Comparison of ENCODE assay signal across 29 cellular contexts in genomic region chr15:74184582-74185091, GRCh38. TPM values are rescaled to one million over a fixed set of nuclear protein-coding genes. Genes with fewer than 3 reads are reported as not detected.
A peak's percentile ranks its signal among the peaks of the same experiment; 100 is the strongest.
DNase-seq lines count a peak whose midpoint lies in the region; ATAC-seq, FAIRE-seq and TF ChIP-seq lines count a peak whose summit lies in the region.
"Had no signal": no experiment of that assay in that cellular context is flagged by ENCODE, and none has a peak within 500 bp of the region (broad histone marks: within the 10 kb centered on the region; RNA-seq: fewer than 3 reads in every experiment).

No MANE protein-coding gene starts in this region.

- H3K4me1 ChIP-seq in HEK293 (ENCODE audit: control insufficient read depth, insufficient read depth, low read length) (no peaks in the 10 kb centered on the region), GM12878 (ENCODE audit: control insufficient read depth, insufficient read depth, low read length) (peaks cover 18% of the 10 kb centered on the region), osteoblast (ENCODE audit: insufficient read depth, low read length) (peaks cover 22% of the 10 kb centered on the region), GM23338 (ENCODE audit: insufficient read depth) (no peaks in the 10 kb centered on the region)
- H3K4me1 ChIP-seq: Caco-2, right lobe of liver had no signal

- H3K4me1 Mint-ChIP-seq in activated naive CD8-positive, alpha-beta T cell treated with anti-CD3 and anti-CD28 coated beads, Interleukin-2, amount 50 U/mL, for 24 hours, result peaks cover 2% of the 10 kb centered on the region
- H3K4me1 Mint-ChIP-seq in activated naive CD8-positive, alpha-beta T cell treated with anti-CD3 and anti-CD28 coated beads for 36 hours, result no peaks in the 10 kb centered on the region
- H3K4me1 Mint-ChIP-seq in GM23338, result no peaks in the 10 kb centered on the region; the same call in 2 of the 3 replicates
- H3K4me1 Mint-ChIP-seq: activated CD4-positive, alpha-beta T cell treated with anti-CD3 and anti-CD28 coated beads, Interleukin-2, amount 10 ng/mL, durations not matched to agents 24 days and 14 days had no signal

- no peak overlapping the region for H3K9ac ChIP-seq in GM12878 (ENCODE audit: control insufficient read depth, insufficient read depth, low read length)
- H3K9ac ChIP-seq: BLaER1 treated with 17β-estradiol and CSF1 and Interleukin-3, amounts not matched to agents 10 nM and 100 nM had no signal

- BruUV-seq in GM12878 (replicated peaks; lab: Mats Ljungman, UMichigan), result no TSS peak

- TF ChIP-seq POLR2A in GM12878 (IDR thresholded peaks at IDR 0.05; ENCODE audit: low read depth, low read length), result no peak

- no peaks in the 10 kb centered on the region for H3K79me2 ChIP-seq in GM12878 (ENCODE audit: control insufficient read depth, insufficient read depth, low read length)
- no peaks in the 10 kb centered on the region for H3K79me2 ChIP-seq in osteoblast (ENCODE audit: insufficient read depth, low read length)
- H3K79me2 ChIP-seq in GM23338 (replicated peaks; ENCODE audit: insufficient read depth), result no peaks in the 10 kb centered on the region

- CTCF ChIA-PET in HEK293 (lab: Yijun Ruan, JAX) (interaction anchor here (1.1 kb wide), 1 partner anchor 123 kb away, joined by 3 read pairs; no protein-coding TSS in a partner anchor), GM12878 (lab: Yijun Ruan, JAX) (no interaction called here)

- in situ Hi-C loops in GM12878 (cut with MboI), result no loop called here

- no peaks in the 10 kb centered on the region for H4K20me1 ChIP-seq in GM12878 (ENCODE audit: control insufficient read depth, insufficient read depth)
- H4K20me1 ChIP-seq in osteoblast (ENCODE audit: insufficient read depth, low read length), result no peaks in the 10 kb centered on the region
- no peaks in the 10 kb centered on the region for H4K20me1 ChIP-seq in GM23338 (replicated peaks; ENCODE audit: insufficient read depth)

- SMC1A ChIA-PET in GM12878 (lab: Charles Lee; ENCODE audit: uncharacterized antibody, unreplicated experiment), result no interaction called here

- H3K27ac ChIP-seq in HEK293 (ENCODE audit: extremely low read depth, low read depth, low read length), result no peak overlapping the region
- no peak overlapping the region for H3K27ac ChIP-seq in GM12878 (ENCODE audit: control insufficient read depth, insufficient read depth)
- H3K27ac ChIP-seq in osteoblast (ENCODE audit: low read depth, low read length), result no peak overlapping the region
- no peak overlapping the region for H3K27ac ChIP-seq in GM23338 (ENCODE audit: low read depth)
- H3K27ac ChIP-seq: adrenal gland; BLaER1 treated with 17β-estradiol and CSF1 and Interleukin-3, amounts not matched to agents 10 nM and 100 nM; brain microvascular endothelial cell; right lobe of liver; RWPE1; thoracic aorta had no signal

- no peak for TF ChIP-seq RAD21 in GM12878 (IDR thresholded peaks at IDR 0.05; ENCODE audit: insufficient read depth, low read depth, low read length)

- intact Hi-C loops in GM12878 (cut with micrococcal nuclease; ENCODE audit: unreplicated experiment), result no loop called here

- no peak for FAIRE-seq in GM12878 (lab: Jason Lieb, UNC)
- FAIRE-seq: urothelium cell line had no signal

- H3F3A ChIP-seq in GM23338 (replicated peaks; ENCODE audit: low read depth), result no peaks in the 10 kb centered on the region

- POLR2A ChIA-PET in HEK293 (lab: Yijun Ruan, JAX) (interaction anchor here (0.6 to 1.3 kb wide), 3 partner anchors 9 to 57 kb away, joined by 4 to 5 read pairs (median 4); partner anchors contain the start of gene STRA6), GM12878 (lab: Charles Lee) (no interaction called here)

- H3K4me3 Mint-ChIP-seq in activated naive CD8-positive, alpha-beta T cell treated with anti-CD3 and anti-CD28 coated beads, Interleukin-2, amount 50 U/mL, for 24 hours, result no peak overlapping the region
- no peak overlapping the region for H3K4me3 Mint-ChIP-seq in activated naive CD8-positive, alpha-beta T cell treated with anti-CD3 and anti-CD28 coated beads for 36 hours
- H3K4me3 Mint-ChIP-seq in GM23338, result no peak overlapping the region
- H3K4me3 Mint-ChIP-seq: activated CD4-positive, alpha-beta T cell treated with anti-CD3 and anti-CD28 coated beads, Interleukin-2, amount 10 ng/mL, durations not matched to agents 24 days and 14 days; nephron progenitor cell had no signal

- H3K4me2 ChIP-seq in GM12878 (ENCODE audit: control insufficient read depth, insufficient read depth), result no peak overlapping the region; the same call in 1 of the 2 replicates
- H3K4me2 ChIP-seq in osteoblast (ENCODE audit: insufficient read depth, low read length), result no peak overlapping the region
- H3K4me2 ChIP-seq in GM23338, result no peak overlapping the region
- H3K4me2 ChIP-seq: BLaER1 treated with 17β-estradiol and CSF1 and Interleukin-3, amounts not matched to agents 10 nM and 100 nM had no signal

- no peaks in the 10 kb centered on the region for H3K9me2 ChIP-seq in GM23338 (ENCODE audit: insufficient read depth)

- H3K4me3 ChIP-seq in HEK293 (ENCODE audit: low read depth, low read length) (no peak overlapping the region), GM12878 (no peak overlapping the region), osteoblast (ENCODE audit: insufficient read depth, low read length) (no peak overlapping the region), GM23338 (no peak overlapping the region)
- H3K4me3 ChIP-seq: adrenal gland; BLaER1 treated with 17β-estradiol and CSF1 and Interleukin-3, amounts not matched to agents 10 nM and 100 nM; MG63; right lobe of liver; thoracic aorta had no signal

- peak; percentile 52 for ATAC-seq in activated naive CD8-positive, alpha-beta T cell treated with anti-CD3 and anti-CD28 coated beads, Interleukin-2, amount 50 U/mL, for 24 hours
- ATAC-seq in GM12878 (no peak), GM23338 (no peak)
- ATAC-seq: right lobe of liver, SK-N-SH treated with all-trans-retinoic acid at 6 μM for 48 hours had no signal

- H3K9me3 Mint-ChIP-seq in activated naive CD8-positive, alpha-beta T cell treated with anti-CD3 and anti-CD28 coated beads, Interleukin-2, amount 50 U/mL, for 24 hours, result no peaks in the 10 kb centered on the region
- no peaks in the 10 kb centered on the region for H3K9me3 Mint-ChIP-seq in activated naive CD8-positive, alpha-beta T cell treated with anti-CD3 and anti-CD28 coated beads for 36 hours
- H3K9me3 Mint-ChIP-seq in GM23338, result no peaks in the 10 kb centered on the region
- H3K9me3 Mint-ChIP-seq: activated CD4-positive, alpha-beta T cell treated with anti-CD3 and anti-CD28 coated beads, Interleukin-2, amount 10 ng/mL, durations not matched to agents 24 days and 14 days; nephron progenitor cell had no signal

- peaks cover 2% of the 10 kb centered on the region for H3K27me3 Mint-ChIP-seq in activated naive CD8-positive, alpha-beta T cell treated with anti-CD3 and anti-CD28 coated beads, Interleukin-2, amount 50 U/mL, for 24 hours
- H3K27me3 Mint-ChIP-seq in activated naive CD8-positive, alpha-beta T cell treated with anti-CD3 and anti-CD28 coated beads for 36 hours, result no peaks in the 10 kb centered on the region
- H3K27me3 Mint-ChIP-seq in GM23338 (ENCODE audit: insufficient read depth, low read depth, poor library complexity), result peaks cover 11% of the 10 kb centered on the region
- H3K27me3 Mint-ChIP-seq: activated CD4-positive, alpha-beta T cell treated with anti-CD3 and anti-CD28 coated beads, Interleukin-2, amount 10 ng/mL, durations not matched to agents 24 days and 14 days had no signal

- H3K27me3 ChIP-seq in GM12878 (replicated peaks in 1 of 2; ENCODE audit: control insufficient read depth in 2 of 2, insufficient read depth in 2 of 2, low read length in 1 of 2) (no peaks in the 10 kb centered on the region), osteoblast (ENCODE audit: insufficient read depth, low read length) (no peaks in the 10 kb centered on the region), GM23338 (ENCODE audit: insufficient read depth) (no peaks in the 10 kb centered on the region)
- H3K27me3 ChIP-seq: adrenal gland; BLaER1 treated with 17β-estradiol and CSF1 and Interleukin-3, amounts not matched to agents 10 nM and 100 nM; brain microvascular endothelial cell; MG63; right lobe of liver had no signal

- WGBS in GM12878 (ENCODE audit: insufficient coverage, insufficient replicate concordance, low lambda C conversion rate, missing lambda C conversion rate), result 19% methylated on average over 12 of the region's 12 CpGs

- H3K9me3 ChIP-seq in HEK293 (ENCODE audit: control insufficient read depth, insufficient read depth, low read depth, low read length) (no peaks in the 10 kb centered on the region), GM12878 (replicated peaks; ENCODE audit: control insufficient read depth, insufficient read depth, low read length) (no peaks in the 10 kb centered on the region), osteoblast (ENCODE audit: low read depth, low read length) (no peaks in the 10 kb centered on the region)
- H3K9me3 ChIP-seq: adrenal gland; BLaER1 treated with 17β-estradiol and CSF1 and Interleukin-3, amounts not matched to agents 10 nM and 100 nM; Caco-2; MG63; right lobe of liver; thoracic aorta had no signal

- TF ChIP-seq EP300 in GM12878 (IDR thresholded peaks at IDR 0.05; ENCODE audit: borderline replicate concordance in 1 of 2, control insufficient read depth in 1 of 2, low read depth in 2 of 2, low read length in 2 of 2), result no peak

- H3K36me3 Mint-ChIP-seq in activated naive CD8-positive, alpha-beta T cell treated with anti-CD3 and anti-CD28 coated beads, Interleukin-2, amount 50 U/mL, for 24 hours (ENCODE audit: low read depth), result no peaks in the 10 kb centered on the region
- H3K36me3 Mint-ChIP-seq in activated naive CD8-positive, alpha-beta T cell treated with anti-CD3 and anti-CD28 coated beads for 36 hours, result no peaks in the 10 kb centered on the region
- no peaks in the 10 kb centered on the region; the same call in 2 of the 3 replicates for H3K36me3 Mint-ChIP-seq in GM23338 (ENCODE audit: low read depth)

- TF ChIP-seq CTCF in HEK293 (tag by site-specific recombination; IDR thresholded peaks at IDR 0.05) (no peak), GM12878 (IDR thresholded peaks at IDR 0.05 in 2 of 3, conservative IDR thresholded peaks at IDR 0.05 in 1 of 3; ENCODE audit: control insufficient read depth in 2 of 3, extremely low read depth in 1 of 3, insufficient read depth in 1 of 3, low read depth in 3 of 3, low read length in 3 of 3) (no peak), osteoblast (IDR thresholded peaks at IDR 0.05; ENCODE audit: extremely low read depth, low read depth, low read length) (no peak), GM23338 (conservative IDR thresholded peaks at IDR 0.05; ENCODE audit: low read depth in 2 of 2) (no peak)

- H3K36me3 ChIP-seq in HEK293 (ENCODE audit: control insufficient read depth in 2 of 2, insufficient read depth in 1 of 2, low read length in 2 of 2) (peaks cover 0 to 8% of the 10 kb centered on the region in 2 experiments; a peak in 1 of 3 replicates), GM12878 (ENCODE audit: control insufficient read depth in 2 of 2, insufficient read depth in 2 of 2, low read length in 1 of 2) (no peaks in the 10 kb centered on the region), osteoblast (ENCODE audit: insufficient read depth, low read length) (no peaks in the 10 kb centered on the region), GM23338 (ENCODE audit: insufficient read depth) (no peaks in the 10 kb centered on the region)
- H3K36me3 ChIP-seq: adrenal gland; BLaER1 treated with 17β-estradiol and CSF1 and Interleukin-3, amounts not matched to agents 10 nM and 100 nM; brain microvascular endothelial cell; MG63; right lobe of liver; thoracic aorta had no signal

- RAD21 ChIA-PET in GM12878 (lab: Charles Lee; ENCODE audit: unreplicated experiment), result no interaction called here

- DNase-seq in activated naive CD8-positive, alpha-beta T cell treated with anti-CD3 and anti-CD28 coated beads, Interleukin-2, amount 50 U/mL, for 24 hours, result no peak
- no peak for DNase-seq in activated naive CD8-positive, alpha-beta T cell treated with anti-CD3 and anti-CD28 coated beads for 36 hours
- DNase-seq in GM12878 (ENCODE audit: low read depth, low spot score) (no peak), osteoblast (ENCODE audit: insufficient read length, low spot score, missing footprints) (peak; percentile 36), NCI-H524 (lab: John Stamatoyannopoulos, UW) (no peak), NCI-H446 treated with DMSO at 0.1 percent for 48 hours (lab: John Stamatoyannopoulos, UW) (no peak), GM23338 (ENCODE audit: low spot score) (no peak)
- DNase-seq: activated CD4-positive, alpha-beta T cell treated with anti-CD3 and anti-CD28 coated beads, Interleukin-2, amount 10 ng/mL, durations not matched to agents 24 days and 14 days; activated gamma-delta T cell treated with Interleukin-2 at 50 U/mL for 16 hours; adrenal gland; brain microvascular endothelial cell; Caco-2; GF-D8; glutamatergic neuron; KBM-7; MG63; NCI-H1417; nephron progenitor cell; stimulated activated CD4-positive, alpha-beta T cell treated with anti-CD3 and anti-CD28 coated beads, Interleukin-4, amount 100 ng/mL, for 24 hours; stimulated activated naive CD4-positive, alpha-beta T cell treated with Interleukin-2 at 50 U/mL for 16 hours; T-helper 2 cell had no signal

- H2AFZ ChIP-seq in GM12878 (ENCODE audit: control insufficient read depth, low read depth, low read length), result no peak overlapping the region
- H2AFZ ChIP-seq in osteoblast (ENCODE audit: low read length), result no peak overlapping the region
- no peak overlapping the region for H2AFZ ChIP-seq in GM23338

- no peak overlapping the region for H3K27ac Mint-ChIP-seq in activated naive CD8-positive, alpha-beta T cell treated with anti-CD3 and anti-CD28 coated beads, Interleukin-2, amount 50 U/mL, for 24 hours
- H3K27ac Mint-ChIP-seq in activated naive CD8-positive, alpha-beta T cell treated with anti-CD3 and anti-CD28 coated beads for 36 hours, result no peak overlapping the region
- H3K27ac Mint-ChIP-seq in GM23338, result no peak overlapping the region
- H3K27ac Mint-ChIP-seq: activated CD4-positive, alpha-beta T cell treated with anti-CD3 and anti-CD28 coated beads, Interleukin-2, amount 10 ng/mL, durations not matched to agents 24 days and 14 days had no signal

RNA-seq across cellular contexts. Expression of gene ISLR, which starts 11.1 kb away (rescaled TPM):
- not detected for total RNA-seq in activated naive CD8-positive, alpha-beta T cell treated with anti-CD3 and anti-CD28 coated beads for 36 hours
- total RNA-seq in GM12878 (2013; cell fraction: nucleolus; rRNA removed), result not detected in 2 replicates
- total RNA-seq in GM12878 (2014; rRNA removed) (0.62 and 1.1 TPM in 2 replicates), GM12878 (2014; rRNA removed; fragmentation: Illumina TruSeq; extraction: Trizol) (0.28 and 0.45 TPM in 2 replicates), GM12878 (2021) (1.3 and 1.7 TPM in 2 replicates), osteoblast (77.5 and 106 TPM in 2 replicates)
- 0.29 TPM for polyA plus RNA-seq in GM12878 (2011; ENCODE audit: low read depth)
- polyA plus RNA-seq in GM12878 (2011; rRNA removed) (0.03 TPM in 1 of 2 replicates, not detected in the other), GM12878 (2014; fragmentation: Illumina TruSeq; extraction: Trizol) (0.16 and 0.46 TPM in 2 replicates), GM12878 (2014; fragmentation: Nextera tagmentation; extraction: Ambion mirVana) (under 1 TPM; 0.05 to 0.13 TPM), GM12878 (2014; rRNA removed) (0.92 and 1.1 TPM in 2 replicates), GM12878 (2016; fragmentation: Nextera tagmentation; extraction: Ambion mirVana) (1 to 10 TPM in 1 of 2 experiments, under 1 TPM in 1; 0.91 to 1.8 TPM), GM23338 (2016; fragmentation: Nextera tagmentation; extraction: Ambion mirVana) (0.09 and 0.55 TPM in 2 replicates)
- 0.03 and 0.09 TPM in 2 replicates for polyA plus RNA-seq in GM12878 (2011; cell fraction: cytosol; rRNA removed)
- polyA plus RNA-seq in GM12878 (2011; cell fraction: nucleus; rRNA removed), result 0.16 TPM in 1 of 2 replicates, not detected in the other
- polyA plus RNA-seq in GM12878 (2012), result 0.53 and 0.81 TPM in 2 replicates
- not detected in 2 replicates for polyA minus RNA-seq in GM12878 (2011; rRNA and poly(A)+ RNA removed)
- polyA minus RNA-seq in GM12878 (2011; cell fraction: cytosol; rRNA and poly(A)+ RNA removed), result not detected in 2 replicates
- polyA minus RNA-seq in GM12878 (2011; cell fraction: nucleus; rRNA and poly(A)+ RNA removed), result not detected in 2 replicates
- 1.6 TPM in 1 of 2 replicates, not detected in the other for total RNA-seq in GM23338 (2014; rRNA removed; shearing (Covaris generic))
- total RNA-seq: activated CD4-positive, alpha-beta T cell treated with anti-CD3 and anti-CD28 coated beads, Interleukin-2, amount 10 ng/mL, durations not matched to agents 24 days and 14 days; Caco-2; lung microvascular endothelial cell had no signal

RNA-seq across cellular contexts. Expression of gene STRA6, which starts 17.9 kb away (rescaled TPM):
- under 1 TPM; 0.25 to 0.28 TPM for total RNA-seq in activated naive CD8-positive, alpha-beta T cell treated with anti-CD3 and anti-CD28 coated beads for 36 hours
- 4.4 and 6.9 TPM in 2 replicates for total RNA-seq in GM12878 (2013; cell fraction: nucleolus; rRNA removed)
- total RNA-seq in GM12878 (2014; rRNA removed) (6.9 and 7.1 TPM in 2 replicates), GM12878 (2014; rRNA removed; fragmentation: Illumina TruSeq; extraction: Trizol) (4.1 and 4.4 TPM in 2 replicates), GM12878 (2021) (9.7 and 10.0 TPM in 2 replicates), osteoblast (under 0.01 and 0.36 TPM in 2 replicates)
- 1.2 TPM for polyA plus RNA-seq in GM12878 (2011; ENCODE audit: low read depth)
- polyA plus RNA-seq in GM12878 (2011; rRNA removed) (0.39 and 1.3 TPM in 2 replicates), GM12878 (2014; fragmentation: Illumina TruSeq; extraction: Trizol) (2.4 and 4.2 TPM in 2 replicates), GM12878 (2014; fragmentation: Nextera tagmentation; extraction: Ambion mirVana) (under 1 TPM; 0.31 to 0.62 TPM), GM12878 (2014; rRNA removed) (8.8 and 10.8 TPM in 2 replicates), GM12878 (2016; fragmentation: Nextera tagmentation; extraction: Ambion mirVana) (10 to 100 TPM in 1 of 2 experiments, 1 to 10 TPM in 1; 8.8 to 10.4 TPM), GM23338 (2016; fragmentation: Nextera tagmentation; extraction: Ambion mirVana) (8.2 TPM in 2 replicates)
- polyA plus RNA-seq in GM12878 (2011; cell fraction: cytosol; rRNA removed), result 0.84 and 1.4 TPM in 2 replicates
- polyA plus RNA-seq in GM12878 (2011; cell fraction: nucleus; rRNA removed), result 8.0 and 8.7 TPM in 2 replicates
- 2.5 and 2.9 TPM in 2 replicates for polyA plus RNA-seq in GM12878 (2012)
- polyA minus RNA-seq in GM12878 (2011; rRNA and poly(A)+ RNA removed), result 0.82 and 0.95 TPM in 2 replicates
- polyA minus RNA-seq in GM12878 (2011; cell fraction: cytosol; rRNA and poly(A)+ RNA removed), result 0.52 TPM in 1 of 2 replicates, not detected in the other
- polyA minus RNA-seq in GM12878 (2011; cell fraction: nucleus; rRNA and poly(A)+ RNA removed), result 3.3 and 4.2 TPM in 2 replicates
- 9.9 and 14.1 TPM in 2 replicates for total RNA-seq in GM23338 (2014; rRNA removed; shearing (Covaris generic))
- total RNA-seq: activated CD4-positive, alpha-beta T cell treated with anti-CD3 and anti-CD28 coated beads, Interleukin-2, amount 10 ng/mL, durations not matched to agents 24 days and 14 days had no signal

RNA-seq across cellular contexts. Expression of gene CCDC33, which starts 51.5 kb away (rescaled TPM):
- total RNA-seq in activated naive CD8-positive, alpha-beta T cell treated with anti-CD3 and anti-CD28 coated beads for 36 hours, result under 1 TPM in 1 of 2 experiments, not detected in 1; 0.20 TPM
- 0.69 TPM in 1 of 2 replicates, not detected in the other for total RNA-seq in GM12878 (2013; cell fraction: nucleolus; rRNA removed)
- 2.6 and 2.9 TPM in 2 replicates for total RNA-seq in GM12878 (2014; rRNA removed)
- total RNA-seq in GM12878 (2014; rRNA removed; fragmentation: Illumina TruSeq; extraction: Trizol), result 4.4 and 4.8 TPM in 2 replicates
- 4.1 and 4.9 TPM in 2 replicates for total RNA-seq in GM12878 (2021)
- 0.62 TPM for polyA plus RNA-seq in GM12878 (2011; ENCODE audit: low read depth)
- polyA plus RNA-seq in GM12878 (2011; rRNA removed), result 0.36 and 0.57 TPM in 2 replicates
- 0.61 and 0.72 TPM in 2 replicates for polyA plus RNA-seq in GM12878 (2011; cell fraction: cytosol; rRNA removed)
- 0.76 and 0.88 TPM in 2 replicates for polyA plus RNA-seq in GM12878 (2011; cell fraction: nucleus; rRNA removed)
- polyA plus RNA-seq in GM12878 (2012), result 0.22 and 0.47 TPM in 2 replicates
- polyA plus RNA-seq in GM12878 (2014; fragmentation: Illumina TruSeq; extraction: Trizol), result 3.1 and 3.2 TPM in 2 replicates
- polyA plus RNA-seq in GM12878 (2014; fragmentation: Nextera tagmentation; extraction: Ambion mirVana), result 1 to 10 TPM; 3.0 to 5.4 TPM
- 4.1 and 6.0 TPM in 2 replicates for polyA plus RNA-seq in GM12878 (2014; rRNA removed)
- 1 to 10 TPM; 4.7 to 5.8 TPM for polyA plus RNA-seq in GM12878 (2016; fragmentation: Nextera tagmentation; extraction: Ambion mirVana)
- polyA minus RNA-seq in GM12878 (2011; rRNA and poly(A)+ RNA removed), result 0.98 TPM in 1 of 2 replicates, not detected in the other
- polyA minus RNA-seq in GM12878 (2011; cell fraction: cytosol; rRNA and poly(A)+ RNA removed), result not detected in 2 replicates
- 0.67 TPM in 1 of 2 replicates, not detected in the other for polyA minus RNA-seq in GM12878 (2011; cell fraction: nucleus; rRNA and poly(A)+ RNA removed)
- total RNA-seq in osteoblast, result 0.29 TPM in 1 of 2 replicates, not detected in the other
- total RNA-seq in GM23338 (2014; rRNA removed; shearing (Covaris generic)), result 0.27 and 2.6 TPM in 2 replicates
- 2.5 and 2.8 TPM in 2 replicates for polyA plus RNA-seq in GM23338 (2016; fragmentation: Nextera tagmentation; extraction: Ambion mirVana)
- total RNA-seq: activated CD4-positive, alpha-beta T cell treated with anti-CD3 and anti-CD28 coated beads, Interleukin-2, amount 10 ng/mL, durations not matched to agents 24 days and 14 days; Caco-2; lung microvascular endothelial cell; right lobe of liver; thoracic aorta had no signal

RNA-seq across cellular contexts. Expression of gene ISLR2, which starts 54.3 kb away (rescaled TPM):
- total RNA-seq in activated naive CD8-positive, alpha-beta T cell treated with anti-CD3 and anti-CD28 coated beads for 36 hours, result not detected
- total RNA-seq in GM12878 (2013; cell fraction: nucleolus; rRNA removed), result 0.08 TPM in 1 of 2 replicates, not detected in the other
- 0.06 and 0.16 TPM in 2 replicates for total RNA-seq in GM12878 (2014; rRNA removed)
- total RNA-seq in GM12878 (2014; rRNA removed; fragmentation: Illumina TruSeq; extraction: Trizol), result 0.04 TPM in 1 of 2 replicates, not detected in the other
- 0.21 and 0.37 TPM in 2 replicates for total RNA-seq in GM12878 (2021)
- polyA plus RNA-seq in GM12878 (2011; ENCODE audit: low read depth), result 0.07 TPM
- not detected in 2 replicates for polyA plus RNA-seq in GM12878 (2011; rRNA removed)
- 0.03 and 0.13 TPM in 2 replicates for polyA plus RNA-seq in GM12878 (2011; cell fraction: cytosol; rRNA removed)
- 0.33 and 0.37 TPM in 2 replicates for polyA plus RNA-seq in GM12878 (2011; cell fraction: nucleus; rRNA removed)
- polyA plus RNA-seq in GM12878 (2012), result 0.24 and 0.32 TPM in 2 replicates
- polyA plus RNA-seq in GM12878 (2014; fragmentation: Illumina TruSeq; extraction: Trizol), result 0.09 TPM in 1 of 2 replicates, not detected in the other
- not detected for polyA plus RNA-seq in GM12878 (2014; fragmentation: Nextera tagmentation; extraction: Ambion mirVana)
- 0.10 and 0.30 TPM in 2 replicates for polyA plus RNA-seq in GM12878 (2014; rRNA removed)
- under 1 TPM in 1 of 2 experiments, not detected in 1; 0.05 TPM for polyA plus RNA-seq in GM12878 (2016; fragmentation: Nextera tagmentation; extraction: Ambion mirVana)
- not detected in 2 replicates for polyA minus RNA-seq in GM12878 (2011; rRNA and poly(A)+ RNA removed)
- not detected in 2 replicates for polyA minus RNA-seq in GM12878 (2011; cell fraction: cytosol; rRNA and poly(A)+ RNA removed)
- not detected in 2 replicates for polyA minus RNA-seq in GM12878 (2011; cell fraction: nucleus; rRNA and poly(A)+ RNA removed)
- under 0.01 TPM in 1 of 2 replicates, not detected in the other for total RNA-seq in osteoblast
- 0.21 and 0.27 TPM in 2 replicates for total RNA-seq in GM23338 (2014; rRNA removed; shearing (Covaris generic))
- 0.13 and 0.59 TPM in 2 replicates for polyA plus RNA-seq in GM23338 (2016; fragmentation: Nextera tagmentation; extraction: Ambion mirVana)
- total RNA-seq: activated CD4-positive, alpha-beta T cell treated with anti-CD3 and anti-CD28 coated beads, Interleukin-2, amount 10 ng/mL, durations not matched to agents 24 days and 14 days; Caco-2; thoracic aorta had no signal

Comparison
In these comparisons a context has a peak if more than half of its experiments do, and no peak if none do; other contexts are left out.
1. RNA of gene ISLR, which starts 11.1 kb away (total RNA-seq): 77.5 to 106 TPM in osteoblast; 0.28 to 1.7 TPM in GM12878, 1.6 TPM in GM23338 and not detected in activated naive CD8-positive, alpha-beta T cell treated with anti-CD3 and anti-CD28 coated beads for 36 hours; every median in the first group is over 10 times any median in the second.